ENCODE assay signal across 18 cellular contexts in genomic region chr13:97285221-97285955, GRCh38.
"Had no signal": no experiment of that assay in that cellular context is flagged by ENCODE, and none has a peak within 500 bp of the region (broad histone marks: within the 10 kb centered on the region; RNA-seq: fewer than 3 reads in every experiment).

No MANE protein-coding gene starts in this region.

- DNase-seq: activated CD4-positive, alpha-beta T cell treated with anti-CD3 and anti-CD28 coated beads, Interleukin-2, amount 10 ng/mL, durations not matched to agents 24 days and 14 days; activated CD8-positive, alpha-beta memory T cell treated with anti-CD3 and anti-CD28 coated beads for 24 hours; activated effector memory CD4-positive, alpha-beta T cell treated with Interleukin-2 at 50 U/mL for 16 hours; caudate nucleus; cortex of kidney; effector memory CD8-positive, alpha-beta T cell; erythroblast; heart right ventricle; natural killer cell; posterior cingulate gyrus; right cardiac atrium; spleen; stimulated activated CD4-positive, alpha-beta T cell treated with anti-CD3 and anti-CD28 coated beads, Interleukin-1b, Interleukin-23, amount 100 ng/mL, for 48 hours; T1000; upper lobe of right lung; WERI-Rb-1 had no signal

- H3K27me3 Mint-ChIP-seq: activated CD4-positive, alpha-beta T cell treated with anti-CD3 and anti-CD28 coated beads, Interleukin-2, amount 10 ng/mL, durations not matched to agents 24 days and 14 days; activated naive CD4-positive, alpha-beta T cell treated with anti-CD3 and anti-CD28 coated beads, Interleukin-2, amount 50 U/mL, for 24 hours; effector memory CD8-positive, alpha-beta T cell; stimulated activated memory B cell treated with anti-CD40 and anti-IgM and Interleukin-4, amounts not matched to agents 10 μg/mL and 1 μg/mL and 100 μg/mL, for 72 hours had no signal

- H3K27ac Mint-ChIP-seq: activated naive CD4-positive, alpha-beta T cell treated with anti-CD3 and anti-CD28 coated beads, Interleukin-2, amount 50 U/mL, for 24 hours; effector memory CD8-positive, alpha-beta T cell; stimulated activated memory B cell treated with anti-CD40 and anti-IgM and Interleukin-4, amounts not matched to agents 10 μg/mL and 1 μg/mL and 100 μg/mL, for 72 hours had no signal

- ATAC-seq: effector memory CD8-positive, alpha-beta T cell; natural killer cell; right cardiac atrium; stimulated activated memory B cell treated with anti-CD40 and anti-IgM and Interleukin-4, amounts not matched to agents 10 μg/mL and 1 μg/mL and 100 μg/mL, for 72 hours; upper lobe of right lung had no signal

- H3K4me3 Mint-ChIP-seq: activated CD4-positive, alpha-beta T cell treated with anti-CD3 and anti-CD28 coated beads, Interleukin-2, amount 10 ng/mL, durations not matched to agents 24 days and 14 days; activated naive CD4-positive, alpha-beta T cell treated with anti-CD3 and anti-CD28 coated beads, Interleukin-2, amount 50 U/mL, for 24 hours; effector memory CD8-positive, alpha-beta T cell; natural killer cell; stimulated activated memory B cell treated with anti-CD40 and anti-IgM and Interleukin-4, amounts not matched to agents 10 μg/mL and 1 μg/mL and 100 μg/mL, for 72 hours had no signal

- H3K36me3 Mint-ChIP-seq: natural killer cell had no signal

- H3K9me3 Mint-ChIP-seq: activated naive CD4-positive, alpha-beta T cell treated with anti-CD3 and anti-CD28 coated beads, Interleukin-2, amount 50 U/mL, for 24 hours; effector memory CD8-positive, alpha-beta T cell; natural killer cell; stimulated activated memory B cell treated with anti-CD40 and anti-IgM and Interleukin-4, amounts not matched to agents 10 μg/mL and 1 μg/mL and 100 μg/mL, for 72 hours had no signal
